In genomic region chr11:128582496-128583366, GRCh38 we compare ENCODE assay signal across 8 cellular contexts. TPM values are rescaled to one million over a fixed set of nuclear protein-coding genes. Genes with fewer than 3 reads are reported as not detected.
DNase-seq lines count a peak whose midpoint lies in the region; ATAC-seq and TF ChIP-seq lines count a peak whose summit lies in the region.

No MANE protein-coding gene starts in this region.

- H3K27ac ChIP-seq in foreskin keratinocyte (no peak overlapping the region), gastrocnemius medialis (no peak overlapping the region)

- no peak overlapping the region for H3K4me3 ChIP-seq in gastrocnemius medialis

- DNase-seq in NCI-H2029 (lab: John Stamatoyannopoulos, UW), result peak; percentile 19
- DNase-seq in NCI-H2029 treated with DMSO at 0.1 percent for 48 hours (lab: John Stamatoyannopoulos, UW), result no peak
- DNase-seq in RKO (ENCODE audit: low spot score), result peak; percentile 77
- DNase-seq in foreskin keratinocyte, result peak; percentile 70 to 77
- DNase-seq in gastrocnemius medialis, result peak; percentile 27 to 37
- DNase-seq in T-helper 9 cell, result no peak
- no peak for DNase-seq in SK-N-DZ (ENCODE audit: low spot score)
- DNase-seq in NCI-H1694 (lab: John Stamatoyannopoulos, UW), result no peak

- TF ChIP-seq CTCF in foreskin keratinocyte (conservative IDR thresholded peaks at IDR 0.05) (no peak), gastrocnemius medialis (IDR thresholded peaks at IDR 0.05 in 4 of 5, conservative IDR thresholded peaks at IDR 0.05 in 1 of 5) (no peak)

- no peak for TF ChIP-seq POLR2A in gastrocnemius medialis (IDR thresholded peaks at IDR 0.05)

- intact Hi-C loops in gastrocnemius medialis (cut with DNase I; ENCODE audit: low total_unique reads), result no loop called here

- no peaks in the 10 kb centered on the region for H3K36me3 ChIP-seq in gastrocnemius medialis

- peak; percentile 94 for ATAC-seq in foreskin keratinocyte
- peak; percentile 87 to 92 for ATAC-seq in gastrocnemius medialis

- in situ Hi-C loops in gastrocnemius medialis (cut with MboI; ENCODE audit: low sequenced_read_pairs in 4 of 4), result no loop called here

- H3K9me3 ChIP-seq in gastrocnemius medialis, result no peaks in the 10 kb centered on the region

- H3K4me1 ChIP-seq in foreskin keratinocyte, result no peaks in the 10 kb centered on the region
- peaks cover 0 to 27% of the 10 kb centered on the region in 2 donors for H3K4me1 ChIP-seq in gastrocnemius medialis

- H3K27me3 ChIP-seq in foreskin keratinocyte (peaks cover 33% of the 10 kb centered on the region), gastrocnemius medialis (peaks cover 0 to 12% (median 0%) of the 10 kb centered on the region in 3 donors)

RNA-seq across cellular contexts. Expression of gene ETS1, which starts 4.6 kb away (rescaled TPM):
- total RNA-seq in foreskin keratinocyte, result 125 and 134 TPM in 2 replicates
- polyA plus RNA-seq in foreskin keratinocyte, result 29.0 and 33.9 TPM in 2 replicates
- 10 to 100 TPM; 16.8 to 24.9 (median 21.8) TPM for total RNA-seq in gastrocnemius medialis
- polyA plus RNA-seq in SK-N-DZ (2014; cell fraction: cytosol; rRNA removed), result not detected in 2 replicates
- not detected in 2 replicates for polyA plus RNA-seq in SK-N-DZ (2014; cell fraction: nucleus; rRNA removed)

Comparison
In these comparisons a context has a peak if more than half of its experiments do, and no peak if none do; other contexts are left out.
1. DNase-seq: peak in NCI-H2029 (single experiment), RKO (single experiment), foreskin keratinocyte (2 of 2) and gastrocnemius medialis (2 of 2); none in NCI-H2029 treated with DMSO at 0.1 percent for 48 hours (single experiment), T-helper 9 cell (single experiment), SK-N-DZ (single experiment) and NCI-H1694 (single experiment).